27 cellular contexts compared by ENCODE assay signal in the genomic region with DNA sequence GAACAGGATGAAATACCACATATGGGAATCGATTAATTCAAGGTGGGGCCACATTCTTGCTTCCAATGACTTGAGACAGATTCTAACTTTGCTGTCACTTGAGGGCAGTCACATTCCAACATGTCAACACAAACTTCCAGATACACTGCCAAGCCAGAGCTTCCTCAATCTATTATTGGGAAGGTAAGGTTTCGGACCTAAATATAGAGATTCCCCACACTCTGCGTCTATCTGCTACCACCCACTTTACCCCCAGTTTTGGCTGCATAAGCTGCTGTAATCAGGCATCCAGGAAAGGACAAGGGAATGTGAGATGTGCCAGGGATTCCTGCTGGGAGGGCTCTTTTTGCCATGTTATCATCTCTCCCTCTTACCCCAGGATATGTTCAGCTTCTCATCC. TPM values are rescaled to one million over a fixed set of nuclear protein-coding genes. Genes with fewer than 3 reads are reported as not detected.
"Had no signal": no experiment of that assay in that cellular context is flagged by ENCODE, and none has a peak within 500 bp of the region (broad histone marks: within the 10 kb centered on the region; RNA-seq: fewer than 3 reads in every experiment).

No MANE protein-coding gene starts in this region.

- ATAC-seq: activated CD8-positive, alpha-beta memory T cell treated with anti-CD3 and anti-CD28 coated beads, Interleukin-2, amount 10 ng/mL, durations not matched to agents 7 days and 5 days; activated T-cell treated with anti-CD3 and anti-CD28 coated beads, Interleukin-2, amount 50 U/mL, for 4 hours; K562; PC-3; T-cell had no signal

- DNase-seq: activated B cell treated with CpG ODN at 0.5 μM for 24 hours; activated CD4-positive, alpha-beta T cell treated with anti-CD3 and anti-CD28 coated beads for 1 hour; activated CD4-positive, alpha-beta T cell treated with anti-CD3 and anti-CD28 coated beads, Interleukin-2, amount 10 ng/mL, durations not matched to agents 24 days and 14 days; activated CD4-positive, alpha-beta T cell treated with anti-CD3 and anti-CD28 coated beads, Interleukin-2, amount 50 U/mL, for 48 hours; activated CD8-positive, alpha-beta memory T cell treated with anti-CD3 and anti-CD28 coated beads, Interleukin-2, amount 10 ng/mL, durations not matched to agents 7 days and 5 days; activated gamma-delta T cell treated with Interleukin-2 at 50 U/mL for 16 hours; activated naive CD4-positive, alpha-beta T cell treated with anti-CD3 and anti-CD28 coated beads, Interleukin-2, amount 10 ng/mL, durations not matched to agents 7 days and 5 days; activated naive CD8-positive, alpha-beta T cell treated with anti-CD3 and anti-CD28 coated beads, Interleukin-2, amount 10 ng/mL, durations not matched to agents 7 days and 5 days; activated T-cell treated with anti-CD3 and anti-CD28 coated beads, Interleukin-2, amount 50 U/mL, for 4 hours; adrenal gland; anterior cingulate cortex; Karpas-422; MM.1S; NCI-H1105; NCI-H1436; NCI-H1694 treated with DMSO at 0.1 percent for 48 hours; NCI-H2029 treated with DMSO at 0.1 percent for 48 hours; NCI-H345; NCI-H510A treated with DMSO at 0.1 percent for 48 hours; NCI-H69; NK-92 treated with Interleukin-12 subunit alpha and Interleukin-12 subunit beta, amount 100 ng/mL, for 24 hours; PC-3; SIG-M5; T-cell; T-helper 2 cell; T1000 had no signal

- H3K27me3 ChIP-seq: adrenal gland had no signal

- H3K27ac ChIP-seq: adrenal gland had no signal

- H3K4me3 ChIP-seq: adrenal gland, K562 had no signal

- H3K36me3 ChIP-seq: adrenal gland had no signal

- H3K4me1 ChIP-seq: adrenal gland had no signal

RNA-seq across cellular contexts. Expression of a gene that starts 20.5 kb away (rescaled TPM):
- total RNA-seq: activated B cell treated with CpG ODN at 0.5 μM for 24 hours; activated naive CD8-positive, alpha-beta T cell treated with anti-CD3 and anti-CD28 coated beads, Interleukin-2, amount 10 ng/mL, durations not matched to agents 7 days and 5 days; PC-3; T-cell had no signal
